In genomic region chr13:102580552-102581169, GRCh38 we compare ENCODE assay signal across 8 cellular contexts. TPM values are rescaled to one million over a fixed set of nuclear protein-coding genes. Genes with fewer than 3 reads are reported as not detected.
DNase-seq lines count a peak whose midpoint lies in the region; ATAC-seq and TF ChIP-seq lines count a peak whose summit lies in the region.

No MANE protein-coding gene starts in this region.

- DNase-seq in COR-L47 (lab: John Stamatoyannopoulos, UW) (peak; percentile 33), NCI-H2227 (lab: John Stamatoyannopoulos, UW; ENCODE audit: unreplicated experiment) (peak; percentile 60), globus pallidus (ENCODE audit: low spot score) (peak; percentile 73), MG63 (no peak)

- H3K36me3 ChIP-seq in parathyroid adenoma (ENCODE audit: control insufficient read depth, insufficient read depth, low read length) (no peaks in the 10 kb centered on the region), MG63 (no peaks in the 10 kb centered on the region)

- H3K4me3 ChIP-seq in parathyroid adenoma (ENCODE audit: low read depth, low read length): no peak overlapping the region
- H3K4me3 ChIP-seq in MG63: no peak overlapping the region

- TF ChIP-seq CTCF in parathyroid adenoma (IDR thresholded peaks at IDR 0.05): peak; percentile 64

- no peaks in the 10 kb centered on the region for H3K27me3 ChIP-seq in parathyroid adenoma (ENCODE audit: control insufficient read depth, insufficient read depth, low read length)
- H3K27me3 ChIP-seq in MG63: peaks cover 6% of the 10 kb centered on the region

- H3K27ac ChIP-seq in parathyroid adenoma: no peak overlapping the region

- H3K4me2 ChIP-seq in parathyroid adenoma (ENCODE audit: low read length): no peak overlapping the region

- H3K4me1 ChIP-seq in parathyroid adenoma: no peaks in the 10 kb centered on the region

- H3K9ac ChIP-seq in parathyroid adenoma: no peak overlapping the region

- peak; percentile 69 for ATAC-seq in GM18861 (IDR thresholded peaks at IDR 0.05; ENCODE audit: unreplicated experiment)
- ATAC-seq in HG03095 (IDR thresholded peaks at IDR 0.05; ENCODE audit: unreplicated experiment): peak; percentile 42
- peak; percentile 51 to 60 for ATAC-seq in activated CD4-positive, CD25-positive, alpha-beta regulatory T cell treated with anti-CD3 and anti-CD28 coated beads, Interleukin-2, amount 50 U/mL, for 24 hours

- no peak overlapping the region for H2AFZ ChIP-seq in parathyroid adenoma

- H3K9me3 ChIP-seq in parathyroid adenoma (ENCODE audit: control insufficient read depth, low read length) (no peaks in the 10 kb centered on the region), MG63 (no peaks in the 10 kb centered on the region)

- no peaks in the 10 kb centered on the region for H3K79me2 ChIP-seq in parathyroid adenoma

RNA-seq across cellular contexts. Expression of gene TPP2, which starts 16.1 kb away (rescaled TPM):
- 33.9 and 43.6 TPM in 2 replicates for total RNA-seq in MG63 (2014; rRNA removed; shearing (Covaris generic); ENCODE audit: low replicate concordance)
